ENCODE assay signal across 15 cellular contexts in the genomic region with DNA sequence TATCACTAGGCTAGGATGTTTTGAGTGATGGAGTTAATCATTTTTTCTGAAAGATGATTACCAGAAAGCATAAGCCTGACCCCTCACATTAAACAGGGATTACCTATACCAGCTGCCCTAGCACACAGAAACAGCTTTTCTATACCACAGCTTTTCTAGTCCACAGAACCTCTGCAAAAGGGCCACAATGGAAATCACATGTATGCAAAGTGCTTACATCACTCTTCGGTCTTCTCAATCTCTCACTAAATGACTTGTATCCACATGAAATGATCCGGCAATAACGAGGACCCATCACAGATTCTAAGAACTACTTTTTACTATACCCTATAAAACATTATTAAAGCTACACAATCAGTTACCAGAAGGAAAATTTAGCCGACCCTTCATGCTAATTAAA.
"Had no signal": no experiment of that assay in that cellular context is flagged by ENCODE, and none has a peak within 500 bp of the region (broad histone marks: within the 10 kb centered on the region; RNA-seq: fewer than 3 reads in every experiment).

No MANE protein-coding gene starts in this region.

- H3K27ac ChIP-seq: breast epithelium, dorsolateral prefrontal cortex, neural progenitor cell, ovary, sigmoid colon, upper lobe of right lung had no signal

- H3K9me3 Mint-ChIP-seq: activated CD4-positive, alpha-beta memory T cell treated with anti-CD3 and anti-CD28 coated beads for 36 hours; activated naive CD4-positive, alpha-beta T cell treated with anti-CD3 and anti-CD28 coated beads, Interleukin-2, amount 10 ng/mL, durations not matched to agents 7 days and 5 days; neural progenitor cell had no signal

- H3K9ac ChIP-seq: neural progenitor cell had no signal

- H3K4me3 ChIP-seq: breast epithelium, neural progenitor cell, ovary, sigmoid colon, upper lobe of right lung had no signal

- DNase-seq: activated CD4-positive, alpha-beta memory T cell treated with anti-CD3 and anti-CD28 coated beads for 36 hours; activated CD4-positive, CD25-positive, alpha-beta regulatory T cell treated with anti-CD3 and anti-CD28 coated beads, Interleukin-2, amount 50 U/mL, for 72 hours; activated naive CD4-positive, alpha-beta T cell treated with anti-CD3 and anti-CD28 coated beads, Interleukin-2, amount 10 ng/mL, durations not matched to agents 7 days and 5 days; amygdala; dorsolateral prefrontal cortex; glutamatergic neuron; immature natural killer cell; left colon; ovary; sigmoid colon; stimulated activated naive CD4-positive, alpha-beta T cell treated with Interleukin-2 at 50 U/mL for 16 hours; T-helper 9 cell; upper lobe of right lung had no signal

- H3K9me3 ChIP-seq: breast epithelium, ovary, sigmoid colon, upper lobe of right lung had no signal

- H3K36me3 ChIP-seq: breast epithelium, ovary had no signal

- H3K27me3 ChIP-seq: breast epithelium, dorsolateral prefrontal cortex, ovary, sigmoid colon, upper lobe of right lung had no signal

- H3K27ac Mint-ChIP-seq: activated CD4-positive, alpha-beta memory T cell treated with anti-CD3 and anti-CD28 coated beads for 36 hours; activated naive CD4-positive, alpha-beta T cell treated with anti-CD3 and anti-CD28 coated beads, Interleukin-2, amount 10 ng/mL, durations not matched to agents 7 days and 5 days; neural progenitor cell had no signal

- H2AFZ ChIP-seq: neural progenitor cell had no signal

- ATAC-seq: left colon, upper lobe of right lung had no signal
